36 cellular contexts compared by ENCODE assay signal in the genomic region with DNA sequence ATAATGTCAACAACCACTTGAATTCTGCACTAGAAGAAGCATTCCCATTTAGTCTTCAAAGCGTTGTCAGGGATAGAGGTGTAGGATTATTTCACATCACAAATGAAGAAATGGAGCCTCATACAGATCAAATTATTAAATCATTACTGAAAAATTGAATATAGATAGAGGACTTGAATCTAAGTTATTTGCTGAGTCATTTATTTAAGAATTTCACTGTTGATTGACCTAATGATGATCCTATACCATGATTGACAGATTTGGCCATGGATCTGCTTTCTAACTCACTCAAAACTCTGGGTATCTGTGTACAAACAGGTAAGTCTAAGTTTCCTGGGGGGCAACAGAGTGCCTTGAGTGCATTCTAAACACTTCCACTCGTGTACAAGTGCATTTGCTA.
"Had no signal": no experiment of that assay in that cellular context is flagged by ENCODE, and none has a peak within 500 bp of the region (broad histone marks: within the 10 kb centered on the region; RNA-seq: fewer than 3 reads in every experiment).

No MANE protein-coding gene starts in this region.

- ATAC-seq: activated CD8-positive, alpha-beta T cell treated with anti-CD3 and anti-CD28 coated beads for 36 hours; activated naive CD4-positive, alpha-beta T cell treated with anti-CD3 and anti-CD28 coated beads, Interleukin-2, amount 50 U/mL, for 72 hours; activated T-cell treated with anti-CD3 and anti-CD28 coated beads, Interleukin-2, amount 50 U/mL, for 4 hours; activated T-cell treated with anti-CD3 and anti-CD28 coated beads, Interleukin-2, amount 50 U/mL, for 72 hours; activated T-helper 17 cell treated with anti-CD3 and anti-CD28 coated beads, Interleukin-2, amount 50 U/mL, for 72 hours; body of pancreas had no signal

- H3K36me3 Mint-ChIP-seq: activated CD4-positive, alpha-beta memory T cell treated with anti-CD3 and anti-CD28 coated beads for 36 hours; activated naive CD8-positive, alpha-beta T cell treated with anti-CD3 and anti-CD28 coated beads for 36 hours had no signal

- FAIRE-seq: TTC549 had no signal

- H3K27ac Mint-ChIP-seq: activated B cell treated with CpG ODN at 0.5 μM for 24 hours; activated CD4-positive, alpha-beta memory T cell treated with anti-CD3 and anti-CD28 coated beads for 36 hours; activated CD4-positive, alpha-beta T cell treated with anti-CD3 and anti-CD28 coated beads, Interleukin-2, amount 10 ng/mL, durations not matched to agents 24 days and 14 days; activated CD8-positive, alpha-beta T cell treated with anti-CD3 and anti-CD28 coated beads for 36 hours; activated naive CD4-positive, alpha-beta T cell treated with anti-CD3 and anti-CD28 coated beads for 36 hours; activated naive CD4-positive, alpha-beta T cell treated with anti-CD3 and anti-CD28 coated beads, Interleukin-2, amount 50 U/mL, for 72 hours; activated naive CD8-positive, alpha-beta T cell treated with anti-CD3 and anti-CD28 coated beads for 36 hours; activated T-cell treated with anti-CD3 and anti-CD28 coated beads, Interleukin-2, amount 50 U/mL, for 72 hours; activated T-helper 1 cell treated with anti-CD3 and anti-CD28 coated beads, Interleukin-12 subunit alpha, Interleukin-12 subunit beta, Interleukin-2, Interleukin-4 antibody, amounts not matched to agents 30 ng/mL and 10 ng/mL and 1 ng/mL, durations not matched to agents 14 hours and 24 hours and 36 hours; activated T-helper 17 cell treated with anti-CD3 and anti-CD28 coated beads, Interleukin-2, amount 50 U/mL, for 72 hours; T-helper 1 cell treated with Interleukin-12 subunit alpha and Interleukin-12 subunit beta and Interleukin-4 antibody, amounts not matched to agents 30 μg/mL and 1 μg/mL, for 36 hours; T-helper 2 cell treated with Interferon-gamma antibody and Interleukin-4, amounts not matched to agents 5 μg/mL and 100 μg/mL, for 36 hours had no signal

- H3K4me3 ChIP-seq: adrenal gland, body of pancreas, breast epithelium had no signal

- H3K27me3 ChIP-seq: adrenal gland, body of pancreas, brain microvascular endothelial cell, breast epithelium had no signal

- H3K4me3 Mint-ChIP-seq: activated B cell treated with CpG ODN at 0.5 μM for 24 hours; activated CD4-positive, alpha-beta memory T cell treated with anti-CD3 and anti-CD28 coated beads for 36 hours; activated CD4-positive, alpha-beta T cell treated with anti-CD3 and anti-CD28 coated beads, Interleukin-2, amount 10 ng/mL, durations not matched to agents 24 days and 14 days; activated CD8-positive, alpha-beta T cell treated with anti-CD3 and anti-CD28 coated beads for 36 hours; activated naive CD4-positive, alpha-beta T cell treated with anti-CD3 and anti-CD28 coated beads for 36 hours; activated naive CD8-positive, alpha-beta T cell treated with anti-CD3 and anti-CD28 coated beads for 36 hours; activated T-cell treated with anti-CD3 and anti-CD28 coated beads, Interleukin-2, amount 50 U/mL, for 4 hours; activated T-cell treated with anti-CD3 and anti-CD28 coated beads, Interleukin-2, amount 50 U/mL, for 72 hours; activated T-helper 1 cell treated with anti-CD3 and anti-CD28 coated beads, Interleukin-12 subunit alpha, Interleukin-12 subunit beta, Interleukin-2, Interleukin-4 antibody, amounts not matched to agents 30 ng/mL and 10 ng/mL and 1 ng/mL, durations not matched to agents 14 hours and 24 hours and 36 hours; activated T-helper 17 cell treated with anti-CD3 and anti-CD28 coated beads, Interleukin-2, amount 50 U/mL, for 72 hours; T-helper 1 cell treated with Interleukin-12 subunit alpha and Interleukin-12 subunit beta and Interleukin-4 antibody, amounts not matched to agents 30 μg/mL and 1 μg/mL, for 36 hours; T-helper 2 cell treated with Interferon-gamma antibody and Interleukin-4, amounts not matched to agents 5 μg/mL and 100 μg/mL, for 36 hours had no signal

- H3K9me3 Mint-ChIP-seq: activated CD4-positive, alpha-beta T cell treated with anti-CD3 and anti-CD28 coated beads, Interleukin-2, amount 10 ng/mL, durations not matched to agents 24 days and 14 days had no signal

- H3K4me1 Mint-ChIP-seq: activated B cell treated with CpG ODN at 0.5 μM for 24 hours; activated CD4-positive, alpha-beta T cell treated with anti-CD3 and anti-CD28 coated beads, Interleukin-2, amount 10 ng/mL, durations not matched to agents 24 days and 14 days; activated naive CD8-positive, alpha-beta T cell treated with anti-CD3 and anti-CD28 coated beads for 36 hours; activated T-helper 17 cell treated with anti-CD3 and anti-CD28 coated beads, Interleukin-2, amount 50 U/mL, for 72 hours had no signal

- H3K4me1 ChIP-seq: adrenal gland, body of pancreas, breast epithelium had no signal

- H3K9me3 ChIP-seq: adrenal gland, body of pancreas had no signal

- H3K27me3 Mint-ChIP-seq: activated B cell treated with CpG ODN at 0.5 μM for 24 hours; activated CD4-positive, alpha-beta memory T cell treated with anti-CD3 and anti-CD28 coated beads for 36 hours; activated CD4-positive, alpha-beta T cell treated with anti-CD3 and anti-CD28 coated beads, Interleukin-2, amount 10 ng/mL, durations not matched to agents 24 days and 14 days; activated CD8-positive, alpha-beta T cell treated with anti-CD3 and anti-CD28 coated beads for 36 hours; activated naive CD8-positive, alpha-beta T cell treated with anti-CD3 and anti-CD28 coated beads for 36 hours; activated T-helper 17 cell treated with anti-CD3 and anti-CD28 coated beads, Interleukin-2, amount 50 U/mL, for 72 hours had no signal

- DNase-seq: activated B cell treated with CpG ODN at 0.5 μM for 24 hours; activated CD4-positive, alpha-beta memory T cell treated with anti-CD3 and anti-CD28 coated beads for 36 hours; activated CD4-positive, alpha-beta T cell treated with anti-CD3 and anti-CD28 coated beads for 4 hours; activated CD4-positive, alpha-beta T cell treated with anti-CD3 and anti-CD28 coated beads, Interleukin-2, amount 10 ng/mL, durations not matched to agents 24 days and 14 days; activated CD4-positive, alpha-beta T cell treated with anti-CD3 and anti-CD28 coated beads, Interleukin-2, amount 50 U/mL, for 1 hour; activated CD4-positive, alpha-beta T cell treated with anti-CD3 and anti-CD28 coated beads, Interleukin-2, amount 50 U/mL, for 4 hours; activated CD4-positive, CD25-positive, alpha-beta regulatory T cell treated with anti-CD3 and anti-CD28 coated beads, Interleukin-2, amount 50 U/mL, for 72 hours; activated CD8-positive, alpha-beta memory T cell treated with anti-CD3 and anti-CD28 coated beads, Interleukin-2, amount 50 U/mL, for 4 hours; activated CD8-positive, alpha-beta T cell treated with anti-CD3 and anti-CD28 coated beads for 36 hours; activated effector memory CD4-positive, alpha-beta T cell treated with anti-CD3 and anti-CD28 coated beads, Interleukin-2, amount 50 U/mL, for 16 hours; activated gamma-delta T cell treated with Interleukin-2 at 50 U/mL for 16 hours; activated naive CD4-positive, alpha-beta T cell; activated naive CD4-positive, alpha-beta T cell treated with anti-CD3 and anti-CD28 coated beads for 36 hours; activated naive CD4-positive, alpha-beta T cell treated with anti-CD3 and anti-CD28 coated beads, Interleukin-2, amount 50 U/mL, for 16 hours; activated naive CD8-positive, alpha-beta T cell treated with anti-CD3 and anti-CD28 coated beads for 36 hours; activated T-cell treated with anti-CD3 and anti-CD28 coated beads for 4 hours; activated T-cell treated with anti-CD3 and anti-CD28 coated beads, Interleukin-2, amount 50 U/mL, for 1 hour; activated T-cell treated with anti-CD3 and anti-CD28 coated beads, Interleukin-2, amount 50 U/mL, for 4 hours; activated T-cell treated with anti-CD3 and anti-CD28 coated beads, Interleukin-2, amount 50 U/mL, for 72 hours; adrenal gland; amniotic stem cell; aorta; body of pancreas; brain microvascular endothelial cell; central memory CD4-positive, alpha-beta T cell; T-helper 1 cell; T-helper 2 cell; T-helper 9 cell had no signal

- H3K27ac ChIP-seq: adrenal gland, body of pancreas, brain microvascular endothelial cell, breast epithelium, VCaP had no signal

- H3K36me3 ChIP-seq: adrenal gland, brain microvascular endothelial cell, breast epithelium had no signal
